ENCODE assay signal across 36 cellular contexts in the genomic region with DNA sequence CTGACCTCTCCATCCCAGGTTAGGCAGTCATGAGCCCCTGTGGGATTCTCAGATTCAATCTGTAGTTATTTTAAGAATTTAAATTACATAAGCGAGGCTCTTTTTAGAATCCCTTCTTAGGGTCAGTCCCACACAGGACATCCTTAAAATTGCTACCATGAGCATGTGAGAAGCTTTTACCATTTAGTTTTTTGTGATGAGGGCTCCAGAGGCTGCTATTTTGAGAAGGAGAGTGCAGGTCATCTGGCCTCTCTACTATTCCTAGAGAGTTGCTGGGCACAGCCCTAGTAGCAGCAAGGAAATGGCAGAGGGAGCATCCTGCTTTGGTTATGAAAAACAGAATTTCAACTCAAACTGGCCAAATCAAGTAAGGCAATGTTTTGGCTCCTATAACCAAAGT. TPM values are rescaled to one million over a fixed set of nuclear protein-coding genes. Genes with fewer than 3 reads are reported as not detected.
"Had no signal": no experiment of that assay in that cellular context is flagged by ENCODE, and none has a peak within 500 bp of the region (broad histone marks: within the 10 kb centered on the region; RNA-seq: fewer than 3 reads in every experiment).

No MANE protein-coding gene starts in this region.

- H3K4me1 ChIP-seq: ascending aorta had no signal

- ATAC-seq: activated CD8-positive, alpha-beta memory T cell treated with anti-CD3 and anti-CD28 coated beads, Interleukin-2, amount 10 ng/mL, durations not matched to agents 7 days and 5 days; activated CD8-positive, alpha-beta T cell treated with anti-CD3 and anti-CD28 coated beads, Interleukin-2, amount 10 ng/mL, durations not matched to agents 7 days and 5 days; activated naive CD8-positive, alpha-beta T cell treated with anti-CD3 and anti-CD28 coated beads, Interleukin-2, amount 50 U/mL, for 24 hours had no signal

- H3K27me3 Mint-ChIP-seq: activated B cell treated with CpG ODN at 0.5 μM for 24 hours; activated CD4-positive, alpha-beta memory T cell treated with anti-CD3 and anti-CD28 coated beads, Interleukin-2, amount 10 ng/mL, durations not matched to agents 7 days and 5 days; activated CD4-positive, alpha-beta T cell treated with anti-CD3 and anti-CD28 coated beads, Interleukin-2, amount 10 ng/mL, durations not matched to agents 24 days and 14 days; activated CD8-positive, alpha-beta memory T cell treated with anti-CD3 and anti-CD28 coated beads, Interleukin-2, amount 10 ng/mL, durations not matched to agents 7 days and 5 days; activated naive CD4-positive, alpha-beta T cell treated with anti-CD3 and anti-CD28 coated beads, Interleukin-2, amount 10 ng/mL, durations not matched to agents 7 days and 5 days; activated naive CD8-positive, alpha-beta T cell; activated naive CD8-positive, alpha-beta T cell treated with anti-CD3 and anti-CD28 coated beads, Interleukin-2, amount 10 ng/mL, durations not matched to agents 7 days and 5 days; activated naive CD8-positive, alpha-beta T cell treated with anti-CD3 and anti-CD28 coated beads, Interleukin-2, amount 50 U/mL, for 24 hours; activated T-cell treated with anti-CD3 and anti-CD28 coated beads, Interleukin-2, amount 50 U/mL, for 24 hours; central memory CD8-positive, alpha-beta T cell had no signal

- DNase-seq: activated B cell treated with CpG ODN at 0.5 μM for 24 hours; activated CD4-positive, alpha-beta memory T cell treated with anti-CD3 and anti-CD28 coated beads, Interleukin-2, amount 10 ng/mL, durations not matched to agents 7 days and 5 days; activated CD4-positive, alpha-beta T cell treated with anti-CD3 and anti-CD28 coated beads for 4 hours; activated CD4-positive, alpha-beta T cell treated with anti-CD3 and anti-CD28 coated beads, Interleukin-2, amount 10 ng/mL, durations not matched to agents 24 days and 14 days; activated CD4-positive, alpha-beta T cell treated with anti-CD3 and anti-CD28 coated beads, Interleukin-2, amount 50 U/mL, for 1 hour; activated CD4-positive, alpha-beta T cell treated with anti-CD3 and anti-CD28 coated beads, Interleukin-2, amount 50 U/mL, for 48 hours; activated CD4-positive, CD25-positive, alpha-beta regulatory T cell treated with anti-CD3 and anti-CD28 coated beads, Interleukin-2, amount 50 U/mL, for 72 hours; activated CD8-positive, alpha-beta memory T cell treated with anti-CD3 and anti-CD28 coated beads for 24 hours; activated CD8-positive, alpha-beta memory T cell treated with anti-CD3 and anti-CD28 coated beads, Interleukin-2, amount 10 ng/mL, durations not matched to agents 7 days and 5 days; activated CD8-positive, alpha-beta memory T cell treated with anti-CD3 and anti-CD28 coated beads, Interleukin-2, amount 50 U/mL, for 48 hours; activated CD8-positive, alpha-beta T cell treated with anti-CD3 and anti-CD28 coated beads, Interleukin-2, amount 10 ng/mL, durations not matched to agents 7 days and 5 days; activated effector memory CD4-positive, alpha-beta T cell treated with Interleukin-2 at 50 U/mL for 16 hours; activated gamma-delta T cell; activated naive CD4-positive, alpha-beta T cell treated with anti-CD3 and anti-CD28 coated beads, Interleukin-2, amount 10 ng/mL, durations not matched to agents 7 days and 5 days; activated naive CD4-positive, alpha-beta T cell treated with Interleukin-2 at 50 U/mL for 16 hours; activated naive CD8-positive, alpha-beta T cell treated with anti-CD3 and anti-CD28 coated beads, Interleukin-2, amount 10 ng/mL, durations not matched to agents 7 days and 5 days; activated naive CD8-positive, alpha-beta T cell treated with anti-CD3 and anti-CD28 coated beads, Interleukin-2, amount 50 U/mL, for 24 hours; activated T-cell treated with anti-CD3 and anti-CD28 coated beads, Interleukin-2, amount 50 U/mL, for 24 hours; activated T-cell treated with anti-CD3 and anti-CD28 coated beads, Interleukin-2, amount 50 U/mL, for 48 hours; amygdala; cerebellar nuclear complex; T-helper 1 cell; T-helper 2 cell; T-helper 9 cell had no signal

- H3K4me3 ChIP-seq: ascending aorta, cardiac muscle cell had no signal

- H3K9me3 Mint-ChIP-seq: activated CD4-positive, alpha-beta T cell treated with anti-CD3 and anti-CD28 coated beads, Interleukin-2, amount 10 ng/mL, durations not matched to agents 24 days and 14 days; activated naive CD4-positive, alpha-beta T cell treated with anti-CD3 and anti-CD28 coated beads, Interleukin-2, amount 50 U/mL, for 24 hours; activated T-helper 2 cell treated with anti-CD3 and anti-CD28 coated beads, Interferon-gamma antibody, Interleukin-2, Interleukin-4, amounts not matched to agents 10 μg/mL and 5 μg/mL and 100 μg/mL, durations not matched to agents 14 hours and 24 hours and 36 hours; T-helper 1 cell treated with Interleukin-12 subunit alpha and Interleukin-12 subunit beta and Interleukin-4 antibody, amounts not matched to agents 30 μg/mL and 1 μg/mL, for 36 hours; T-helper 2 cell treated with Interferon-gamma antibody and Interleukin-4, amounts not matched to agents 5 μg/mL and 100 μg/mL, for 36 hours had no signal

- H3K4me1 Mint-ChIP-seq: activated B cell treated with CpG ODN at 0.5 μM for 24 hours; activated CD4-positive, alpha-beta memory T cell treated with anti-CD3 and anti-CD28 coated beads, Interleukin-2, amount 10 ng/mL, durations not matched to agents 7 days and 5 days; activated CD4-positive, alpha-beta T cell treated with anti-CD3 and anti-CD28 coated beads, Interleukin-2, amount 10 ng/mL, durations not matched to agents 24 days and 14 days; activated CD8-positive, alpha-beta memory T cell treated with anti-CD3 and anti-CD28 coated beads, Interleukin-2, amount 10 ng/mL, durations not matched to agents 7 days and 5 days; activated naive CD4-positive, alpha-beta T cell treated with anti-CD3 and anti-CD28 coated beads, Interleukin-2, amount 10 ng/mL, durations not matched to agents 7 days and 5 days; activated naive CD4-positive, alpha-beta T cell treated with anti-CD3 and anti-CD28 coated beads, Interleukin-2, amount 50 U/mL, for 24 hours; activated naive CD8-positive, alpha-beta T cell treated with anti-CD3 and anti-CD28 coated beads, Interleukin-2, amount 10 ng/mL, durations not matched to agents 7 days and 5 days; activated naive CD8-positive, alpha-beta T cell treated with anti-CD3 and anti-CD28 coated beads, Interleukin-2, amount 50 U/mL, for 24 hours; central memory CD8-positive, alpha-beta T cell had no signal

- H3K4me3 Mint-ChIP-seq: activated B cell treated with CpG ODN at 0.5 μM for 24 hours; activated CD4-positive, alpha-beta memory T cell treated with anti-CD3 and anti-CD28 coated beads, Interleukin-2, amount 10 ng/mL, durations not matched to agents 7 days and 5 days; activated CD4-positive, alpha-beta T cell treated with anti-CD3 and anti-CD28 coated beads, Interleukin-2, amount 10 ng/mL, durations not matched to agents 24 days and 14 days; activated CD8-positive, alpha-beta memory T cell treated with anti-CD3 and anti-CD28 coated beads, Interleukin-2, amount 10 ng/mL, durations not matched to agents 7 days and 5 days; activated CD8-positive, alpha-beta T cell treated with anti-CD3 and anti-CD28 coated beads, Interleukin-2, amount 10 ng/mL, durations not matched to agents 7 days and 5 days; activated naive CD4-positive, alpha-beta T cell treated with anti-CD3 and anti-CD28 coated beads, Interleukin-2, amount 10 ng/mL, durations not matched to agents 7 days and 5 days; activated naive CD4-positive, alpha-beta T cell treated with anti-CD3 and anti-CD28 coated beads, Interleukin-2, amount 50 U/mL, for 24 hours; activated naive CD8-positive, alpha-beta T cell; activated naive CD8-positive, alpha-beta T cell treated with anti-CD3 and anti-CD28 coated beads, Interleukin-2, amount 10 ng/mL, durations not matched to agents 7 days and 5 days; activated naive CD8-positive, alpha-beta T cell treated with anti-CD3 and anti-CD28 coated beads, Interleukin-2, amount 50 U/mL, for 24 hours; activated T-cell treated with anti-CD3 and anti-CD28 coated beads, Interleukin-2, amount 50 U/mL, for 24 hours; central memory CD8-positive, alpha-beta T cell; T-helper 1 cell treated with Interleukin-12 subunit alpha and Interleukin-12 subunit beta and Interleukin-4 antibody, amounts not matched to agents 30 μg/mL and 1 μg/mL, for 36 hours; T-helper 2 cell treated with Interferon-gamma antibody and Interleukin-4, amounts not matched to agents 5 μg/mL and 100 μg/mL, for 36 hours had no signal

- H3K27ac ChIP-seq: ascending aorta, cardiac muscle cell, VCaP had no signal

- FAIRE-seq: bronchial epithelial cell, TTC549 had no signal

- H3K27ac Mint-ChIP-seq: activated B cell treated with CpG ODN at 0.5 μM for 24 hours; activated CD4-positive, alpha-beta memory T cell treated with anti-CD3 and anti-CD28 coated beads, Interleukin-2, amount 10 ng/mL, durations not matched to agents 7 days and 5 days; activated CD4-positive, alpha-beta T cell treated with anti-CD3 and anti-CD28 coated beads, Interleukin-2, amount 10 ng/mL, durations not matched to agents 24 days and 14 days; activated CD8-positive, alpha-beta memory T cell treated with anti-CD3 and anti-CD28 coated beads, Interleukin-2, amount 10 ng/mL, durations not matched to agents 7 days and 5 days; activated CD8-positive, alpha-beta T cell treated with anti-CD3 and anti-CD28 coated beads, Interleukin-2, amount 10 ng/mL, durations not matched to agents 7 days and 5 days; activated naive CD4-positive, alpha-beta T cell treated with anti-CD3 and anti-CD28 coated beads, Interleukin-2, amount 10 ng/mL, durations not matched to agents 7 days and 5 days; activated naive CD4-positive, alpha-beta T cell treated with anti-CD3 and anti-CD28 coated beads, Interleukin-2, amount 50 U/mL, for 24 hours; activated naive CD8-positive, alpha-beta T cell; activated naive CD8-positive, alpha-beta T cell treated with anti-CD3 and anti-CD28 coated beads, Interleukin-2, amount 10 ng/mL, durations not matched to agents 7 days and 5 days; activated naive CD8-positive, alpha-beta T cell treated with anti-CD3 and anti-CD28 coated beads, Interleukin-2, amount 50 U/mL, for 24 hours; activated T-cell treated with anti-CD3 and anti-CD28 coated beads, Interleukin-2, amount 50 U/mL, for 24 hours; activated T-helper 2 cell treated with anti-CD3 and anti-CD28 coated beads, Interferon-gamma antibody, Interleukin-2, Interleukin-4, amounts not matched to agents 10 μg/mL and 5 μg/mL and 100 μg/mL, durations not matched to agents 14 hours and 24 hours and 36 hours; brain; T-helper 1 cell treated with Interleukin-12 subunit alpha and Interleukin-12 subunit beta and Interleukin-4 antibody, amounts not matched to agents 30 μg/mL and 1 μg/mL, for 36 hours; T-helper 2 cell treated with Interferon-gamma antibody and Interleukin-4, amounts not matched to agents 5 μg/mL and 100 μg/mL, for 36 hours had no signal

- H3K9me3 ChIP-seq: ascending aorta had no signal

- H3K36me3 Mint-ChIP-seq: activated CD8-positive, alpha-beta memory T cell treated with anti-CD3 and anti-CD28 coated beads, Interleukin-2, amount 10 ng/mL, durations not matched to agents 7 days and 5 days; activated naive CD4-positive, alpha-beta T cell treated with anti-CD3 and anti-CD28 coated beads, Interleukin-2, amount 10 ng/mL, durations not matched to agents 7 days and 5 days; activated naive CD4-positive, alpha-beta T cell treated with anti-CD3 and anti-CD28 coated beads, Interleukin-2, amount 50 U/mL, for 24 hours; activated naive CD8-positive, alpha-beta T cell; activated naive CD8-positive, alpha-beta T cell treated with anti-CD3 and anti-CD28 coated beads, Interleukin-2, amount 10 ng/mL, durations not matched to agents 7 days and 5 days; brain had no signal

- H3K27me3 ChIP-seq: ascending aorta, cardiac muscle cell had no signal

- H3K36me3 ChIP-seq: ascending aorta, cardiac muscle cell had no signal

RNA-seq across cellular contexts. Expression of a gene that starts 13.6 kb away (rescaled TPM):
- total RNA-seq: activated B cell treated with CpG ODN at 0.5 μM for 24 hours; activated CD4-positive, alpha-beta memory T cell treated with anti-CD3 and anti-CD28 coated beads, Interleukin-2, amount 10 ng/mL, durations not matched to agents 7 days and 5 days; activated CD4-positive, alpha-beta T cell treated with anti-CD3 and anti-CD28 coated beads, Interleukin-2, amount 10 ng/mL, durations not matched to agents 24 days and 14 days; activated CD8-positive, alpha-beta memory T cell treated with anti-CD3 and anti-CD28 coated beads, Interleukin-2, amount 10 ng/mL, durations not matched to agents 7 days and 5 days; activated CD8-positive, alpha-beta T cell treated with anti-CD3 and anti-CD28 coated beads, Interleukin-2, amount 10 ng/mL, durations not matched to agents 7 days and 5 days; activated naive CD8-positive, alpha-beta T cell treated with anti-CD3 and anti-CD28 coated beads, Interleukin-2, amount 10 ng/mL, durations not matched to agents 7 days and 5 days; activated T-helper 2 cell treated with anti-CD3 and anti-CD28 coated beads, Interferon-gamma antibody, Interleukin-2, Interleukin-4, amounts not matched to agents 10 μg/mL and 5 μg/mL and 100 μg/mL, durations not matched to agents 14 hours and 24 hours and 36 hours; ascending aorta had no signal
